15 cellular contexts compared by ENCODE assay signal in the genomic region with DNA sequence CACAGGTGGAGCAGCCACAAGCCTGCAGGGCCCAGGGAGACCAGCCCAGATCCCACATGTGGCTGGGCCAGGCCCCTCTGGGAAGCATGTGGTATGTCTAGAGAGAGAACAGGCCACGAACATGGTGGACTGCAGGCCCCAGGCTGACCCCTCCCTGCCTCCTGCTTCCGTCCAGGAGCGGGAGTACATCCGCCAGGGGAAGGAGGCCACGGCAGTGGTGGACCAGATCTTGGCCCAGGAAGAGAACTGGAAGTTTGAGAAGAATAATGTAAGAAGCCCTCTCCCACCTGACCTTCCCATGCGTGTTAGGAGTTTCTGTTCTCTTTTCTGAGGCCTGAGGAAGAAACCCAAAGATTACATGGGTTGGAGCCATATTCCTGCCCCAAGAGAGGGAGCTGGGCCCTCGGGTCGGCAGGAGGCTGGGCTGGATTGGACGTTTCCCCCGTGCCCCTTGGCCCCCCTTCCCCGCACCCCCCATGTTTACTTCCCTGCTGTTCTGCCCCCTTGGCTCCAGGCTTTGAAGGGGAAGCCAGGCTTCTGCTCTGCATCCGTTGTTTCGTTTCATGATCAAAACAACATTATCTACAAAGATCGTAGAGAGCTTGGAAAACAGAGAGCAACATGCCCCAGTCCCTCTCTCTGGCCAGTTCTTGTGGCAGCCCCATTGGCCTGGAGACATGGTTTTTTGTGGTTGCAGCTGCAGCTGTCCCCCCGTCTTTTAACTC. TPM values are rescaled to one million over a fixed set of nuclear protein-coding genes. Genes with fewer than 3 reads are reported as not detected.
DNase-seq lines count a peak whose midpoint lies in the region; ATAC-seq and TF ChIP-seq lines count a peak whose summit lies in the region.
"Had no signal": no experiment of that assay in that cellular context is flagged by ENCODE, and none has a peak within 500 bp of the region (broad histone marks: within the 10 kb centered on the region; RNA-seq: fewer than 3 reads in every experiment).

No MANE protein-coding gene starts in this region.

- H3K9me3 Mint-ChIP-seq in CD4-positive, CD25-positive, alpha-beta regulatory T cell: no peaks in the 10 kb centered on the region
- H3K9me3 Mint-ChIP-seq: stimulated activated effector memory CD8-positive, alpha-beta T cell treated with anti-CD3 and anti-CD28 coated beads, Interleukin-12 subunit alpha, Interleukin-12 subunit beta, amount 100 ng/mL, for 72 hours had no signal

- no peak for TF ChIP-seq EP300 in suprapubic skin (IDR thresholded peaks at IDR 0.05)

- no peak overlapping the region for H3K27ac ChIP-seq in CD4-positive, CD25-positive, alpha-beta regulatory T cell (ENCODE audit: insufficient read depth, low read length, poor library complexity, severe bottlenecking)
- H3K27ac ChIP-seq in SJCRH30 (peak overlapping the region; percentile 34), suprapubic skin (no peak overlapping the region)
- H3K27ac ChIP-seq: colonic mucosa had no signal

- H3K36me3 Mint-ChIP-seq in CD4-positive, CD25-positive, alpha-beta regulatory T cell: peaks cover 26% of the 10 kb centered on the region

- H3K27ac Mint-ChIP-seq in CD4-positive, CD25-positive, alpha-beta regulatory T cell: peak overlapping the region in 2 of 3 donors; percentile 77 to 87

- no peaks in the 10 kb centered on the region for H3K27me3 Mint-ChIP-seq in CD4-positive, CD25-positive, alpha-beta regulatory T cell

- H3K4me3 ChIP-seq in CD4-positive, CD25-positive, alpha-beta regulatory T cell (ENCODE audit: low read depth, low read length): no peak overlapping the region
- no peak overlapping the region for H3K4me3 ChIP-seq in SJCRH30
- H3K4me3 ChIP-seq in suprapubic skin: no peak overlapping the region
- H3K4me3 ChIP-seq: colonic mucosa had no signal

- intact Hi-C loops in left ventricle myocardium superior (cut with micrococcal nuclease): no loop called here

- no peak for DNase-seq in CD4-positive, CD25-positive, alpha-beta regulatory T cell
- DNase-seq in SJCRH30 (peak; percentile 55 to 73), left ventricle myocardium superior (peak; percentile 54), pulmonary artery endothelial cell (ENCODE audit: low read depth, low spot score) (peak; percentile 40), suprapubic skin (ENCODE audit: low spot score in 2 of 2) (no peak), NCI-H510A treated with DMSO at 0.1 percent for 48 hours (lab: John Stamatoyannopoulos, UW) (no peak)
- DNase-seq: activated CD4-positive, CD25-positive, alpha-beta regulatory T cell; C1 segment of cervical spinal cord; colonic mucosa; NCI-H446 treated with DMSO at 0.1 percent for 48 hours; SHP77 had no signal

- no peak for TF ChIP-seq POLR2A in suprapubic skin (IDR thresholded peaks at IDR 0.05)

- TF ChIP-seq CTCF in suprapubic skin (IDR thresholded peaks at IDR 0.05): no peak

- H3K4me1 ChIP-seq in CD4-positive, CD25-positive, alpha-beta regulatory T cell (ENCODE audit: control insufficient read depth, insufficient read depth, low read length, poor library complexity, severe bottlenecking): no peaks in the 10 kb centered on the region
- peaks cover 27% of the 10 kb centered on the region for H3K4me1 ChIP-seq in SJCRH30
- H3K4me1 ChIP-seq in suprapubic skin: peaks cover 37% of the 10 kb centered on the region

- H3K4me1 Mint-ChIP-seq in CD4-positive, CD25-positive, alpha-beta regulatory T cell: peaks cover 4 to 26% (median 9%) of the 10 kb centered on the region in 4 donors

- H3K36me3 ChIP-seq in CD4-positive, CD25-positive, alpha-beta regulatory T cell (ENCODE audit: control insufficient read depth, insufficient read depth, low read length): peaks cover 46% of the 10 kb centered on the region
- H3K36me3 ChIP-seq in SJCRH30 (0 out of 2 replicates have a peak, but pooled peaks cover 2% of the 10 kb centered on the region), suprapubic skin (peaks cover 63% of the 10 kb centered on the region)

- no peaks in the 10 kb centered on the region for H3K9me3 ChIP-seq in CD4-positive, CD25-positive, alpha-beta regulatory T cell (ENCODE audit: control insufficient read depth in 2 of 2, low read length in 2 of 2)
- H3K9me3 ChIP-seq in SJCRH30 (replicated peaks) (no peaks in the 10 kb centered on the region), suprapubic skin (no peaks in the 10 kb centered on the region)
- H3K9me3 ChIP-seq: colonic mucosa had no signal

- H3K4me3 Mint-ChIP-seq in CD4-positive, CD25-positive, alpha-beta regulatory T cell: peak overlapping the region in 1 of 4 donors; percentile 56
- H3K4me3 Mint-ChIP-seq: stimulated activated effector memory CD8-positive, alpha-beta T cell treated with anti-CD3 and anti-CD28 coated beads, Interleukin-12 subunit alpha, Interleukin-12 subunit beta, amount 100 ng/mL, for 72 hours had no signal

- no peak for ATAC-seq in CD4-positive, CD25-positive, alpha-beta regulatory T cell (ENCODE audit: low read depth in 2 of 2)
- ATAC-seq in left ventricle myocardium superior (no peak), GM21737 (IDR thresholded peaks at IDR 0.05; ENCODE audit: unreplicated experiment) (no peak), HG02840 (IDR thresholded peaks at IDR 0.05; ENCODE audit: low FRiP score, unreplicated experiment) (no peak)
- ATAC-seq: stimulated activated effector memory CD8-positive, alpha-beta T cell treated with anti-CD3 and anti-CD28 coated beads, Interleukin-12 subunit alpha, Interleukin-12 subunit beta, amount 100 ng/mL, for 72 hours had no signal

- H3K27me3 ChIP-seq in CD4-positive, CD25-positive, alpha-beta regulatory T cell (ENCODE audit: control insufficient read depth, insufficient read depth, low read length): no peaks in the 10 kb centered on the region
- H3K27me3 ChIP-seq in SJCRH30 (no peaks in the 10 kb centered on the region), suprapubic skin (no peaks in the 10 kb centered on the region)
- H3K27me3 ChIP-seq: colonic mucosa had no signal

- WGBS in suprapubic skin: 72% methylated on average over 15 of the region's 15 CpGs

RNA-seq across cellular contexts. Expression of gene TCAP, which starts 5.7 kb away (rescaled TPM):
- 3.4 TPM for total RNA-seq in CD4-positive, CD25-positive, alpha-beta regulatory T cell
- under 1 TPM in 1 of 4 donors, not detected in 3; 0.07 TPM for polyA plus RNA-seq in CD4-positive, CD25-positive, alpha-beta regulatory T cell
- 0.53 and 0.73 TPM in 2 replicates for total RNA-seq in SJCRH30 (2014; rRNA removed; shearing (Covaris generic))
- total RNA-seq in left ventricle myocardium superior (4,965 TPM), pulmonary artery endothelial cell (0.07 and 0.18 TPM in 2 replicates), suprapubic skin (1 to 10 TPM in 2 of 4 donors, under 1 TPM in 1, not detected in 1; 0.57 to 2.4 (median 1.1) TPM)

RNA-seq across cellular contexts. Expression of gene PNMT, which starts 8.8 kb away (rescaled TPM):
- 1.2 TPM for total RNA-seq in CD4-positive, CD25-positive, alpha-beta regulatory T cell
- polyA plus RNA-seq in CD4-positive, CD25-positive, alpha-beta regulatory T cell: not detected
- 0.71 TPM in 1 of 2 replicates, not detected in the other for total RNA-seq in SJCRH30 (2014; rRNA removed; shearing (Covaris generic))
- total RNA-seq in left ventricle myocardium superior (5.8 TPM), pulmonary artery endothelial cell (not detected in 2 replicates), suprapubic skin (1 to 10 TPM in 2 of 4 donors, under 1 TPM in 2; 0.53 to 1.6 (median 1.1) TPM)

RNA-seq across cellular contexts. Expression of gene STARD3, which starts 22.5 kb away (rescaled TPM):
- total RNA-seq in CD4-positive, CD25-positive, alpha-beta regulatory T cell: 95.9 TPM
- 10 to 100 TPM; 45.4 to 48.6 (median 46.5) TPM for polyA plus RNA-seq in CD4-positive, CD25-positive, alpha-beta regulatory T cell
- 21.8 and 22.7 TPM in 2 replicates for total RNA-seq in SJCRH30 (2014; rRNA removed; shearing (Covaris generic))
- total RNA-seq in left ventricle myocardium superior: 18.7 TPM
- 25.4 and 36.5 TPM in 2 replicates for total RNA-seq in pulmonary artery endothelial cell
- total RNA-seq in suprapubic skin: 100 to 1,000 TPM in 2 of 4 donors, 10 to 100 TPM in 2; 51.7 to 156 (median 83.9) TPM

RNA-seq across cellular contexts. Expression of gene PGAP3, which starts 28.4 kb away (rescaled TPM):
- 28.0 TPM for total RNA-seq in CD4-positive, CD25-positive, alpha-beta regulatory T cell
- polyA plus RNA-seq in CD4-positive, CD25-positive, alpha-beta regulatory T cell: 10 to 100 TPM; 15.2 to 23.3 (median 17.5) TPM
- total RNA-seq in SJCRH30 (2014; rRNA removed; shearing (Covaris generic)): 1.9 and 3.1 TPM in 2 replicates
- total RNA-seq in left ventricle myocardium superior: 7.3 TPM
- total RNA-seq in pulmonary artery endothelial cell: 3.5 and 4.2 TPM in 2 replicates
- 10 to 100 TPM; 25.7 to 41.5 (median 32.7) TPM for total RNA-seq in suprapubic skin

RNA-seq across cellular contexts. Expression of gene PPP1R1B, which starts 32.7 kb away (rescaled TPM):
- not detected for total RNA-seq in CD4-positive, CD25-positive, alpha-beta regulatory T cell
- polyA plus RNA-seq in CD4-positive, CD25-positive, alpha-beta regulatory T cell: not detected
- not detected in 2 replicates for total RNA-seq in SJCRH30 (2014; rRNA removed; shearing (Covaris generic))
- total RNA-seq in left ventricle myocardium superior (0.55 TPM), pulmonary artery endothelial cell (not detected in 2 replicates), suprapubic skin (100 to 1,000 TPM in 1 of 4 donors, 10 to 100 TPM in 3; 43.7 to 112 (median 70.4) TPM)
- total RNA-seq: LHCN-M2 had no signal

Comparison
In these comparisons a context has a peak if more than half of its experiments do, and no peak if none do; other contexts are left out.
1. DNase-seq: peak in SJCRH30 (2 of 2), left ventricle myocardium superior (single experiment) and pulmonary artery endothelial cell (single experiment); none in CD4-positive, CD25-positive, alpha-beta regulatory T cell (0 of 3), suprapubic skin (0 of 2) and NCI-H510A treated with DMSO at 0.1 percent for 48 hours (single experiment).
2. RNA of gene TCAP, which starts 5.7 kb away (total RNA-seq): 4,965 TPM in left ventricle myocardium superior (single experiment); 3.4 TPM in CD4-positive, CD25-positive, alpha-beta regulatory T cell (single experiment), 0.57 to 2.4 TPM in suprapubic skin, 0.53 to 0.73 TPM in SJCRH30 and 0.07 to 0.18 TPM in pulmonary artery endothelial cell; every median in the first group is over 1,000 times any median in the second.